ENCODE assay signal across 1 cellular context in genomic region chr11:12411806-12412727, GRCh38.
TF ChIP-seq lines count a peak whose summit lies in the region.

No MANE protein-coding gene starts in this region.

TF ChIP-seq in GM12878, 131 proteins besides CTCF, POLR2A, EP300 and RAD21 (continued from another document):
- peak; percentile 45; the same call in 1 of the 2 replicates for TF ChIP-seq SMC3 (IDR thresholded peaks at IDR 0.05; ENCODE audit: borderline replicate concordance, low read length)
